ENCODE assay signal across 8 cellular contexts in genomic region chr11:11979487-11980117, GRCh38. TPM values are rescaled to one million over a fixed set of nuclear protein-coding genes. Genes with fewer than 3 reads are reported as not detected.
A peak's percentile ranks its signal among the peaks of the same experiment; 100 is the strongest.
DNase-seq lines count a peak whose midpoint lies in the region; TF ChIP-seq lines count a peak whose summit lies in the region.

No MANE protein-coding gene starts in this region.

- no peaks in the 10 kb centered on the region for H3K27me3 ChIP-seq in BJ (ENCODE audit: control insufficient read depth, insufficient read depth, low read length)

- no peak for TF ChIP-seq CTCF in BJ (IDR thresholded peaks at IDR 0.05; ENCODE audit: insufficient read depth, low read depth, low read length)
- TF ChIP-seq CTCF in progenitor cell of endocrine pancreas (IDR thresholded peaks at IDR 0.05; ENCODE audit: unreplicated experiment), result no peak

- intact Hi-C loops in head of caudate nucleus (cut with DNase I), result no loop called here

- POLR2A ChIA-PET in BJ (lab: Charles Lee), result no interaction called here

- H3K36me3 Mint-ChIP-seq in progenitor cell of endocrine pancreas (ENCODE audit: insufficient read depth), result peaks cover 17% of the 10 kb centered on the region

- H3K27ac Mint-ChIP-seq in progenitor cell of endocrine pancreas, result peak overlapping the region; percentile 60

- H3K4me3 Mint-ChIP-seq in progenitor cell of endocrine pancreas (ENCODE audit: low read depth), result no peak overlapping the region

- peak; percentile 68 for DNase-seq in BJ (ENCODE audit: low read depth)
- DNase-seq in activated CD8-positive, alpha-beta memory T cell treated with anti-CD3 and anti-CD28 coated beads, Interleukin-2, amount 50 U/mL, for 48 hours, result peak; percentile 18
- DNase-seq in head of caudate nucleus, result peak in 26 of 42 donors; percentile 31 to 82 (median 58)
- DNase-seq in progenitor cell of endocrine pancreas (ENCODE audit: low spot score, unreplicated experiment), result no peak
- no peak for DNase-seq in foreskin melanocyte
- no peak for DNase-seq in NCI-H128 (lab: John Stamatoyannopoulos, UW; ENCODE audit: unreplicated experiment)
- no peak for DNase-seq in NCI-H187 (lab: John Stamatoyannopoulos, UW)
- no peak for DNase-seq in CD1c-positive myeloid dendritic cell (ENCODE audit: extremely low spot score)

- no peaks in the 10 kb centered on the region for H3K9me3 Mint-ChIP-seq in progenitor cell of endocrine pancreas (ENCODE audit: low read depth)

- H3K4me1 Mint-ChIP-seq in progenitor cell of endocrine pancreas (ENCODE audit: low read depth), result peaks cover 1% of the 10 kb centered on the region

- 0 out of 2 replicates have a peak, but pooled peaks cover 2% of the 10 kb centered on the region for H3K36me3 ChIP-seq in BJ (ENCODE audit: control insufficient read depth, insufficient read depth, low read length)

- CTCF ChIA-PET in BJ (lab: Yijun Ruan, JAX), result interaction anchor here (0.8 to 0.9 kb wide), 5 partner anchors 12 to 302 kb away, joined by 3 to 4 read pairs (median 3); no protein-coding TSS in a partner anchor

- H3K27me3 Mint-ChIP-seq in progenitor cell of endocrine pancreas, result no peaks in the 10 kb centered on the region

- no peak overlapping the region for H3K4me3 ChIP-seq in BJ (ENCODE audit: low read depth, low read length)

RNA-seq across cellular contexts. Expression of gene DKK3, which starts 28.8 kb away (rescaled TPM):
- 1,093 and 1,276 TPM in 2 replicates for polyA plus RNA-seq in BJ (2011; rRNA removed)
- 248 and 273 TPM in 2 replicates for polyA minus RNA-seq in BJ (2011; rRNA and poly(A)+ RNA removed)
- 66.3 and 75.2 TPM in 2 replicates for total RNA-seq in progenitor cell of endocrine pancreas

Comparison
In these comparisons a context has a peak if more than half of its experiments do, and no peak if none do; other contexts are left out.
1. DNase-seq: peak in BJ (single experiment), activated CD8-positive, alpha-beta memory T cell treated with anti-CD3 and anti-CD28 coated beads, Interleukin-2, amount 50 U/mL, for 48 hours (single experiment) and head of caudate nucleus (26 of 42); none in progenitor cell of endocrine pancreas (single experiment), foreskin melanocyte (single experiment), NCI-H128 (single experiment), NCI-H187 (0 of 2) and CD1c-positive myeloid dendritic cell (single experiment).